Comparison of ENCODE assay signal across 13 cellular contexts in the genomic region with DNA sequence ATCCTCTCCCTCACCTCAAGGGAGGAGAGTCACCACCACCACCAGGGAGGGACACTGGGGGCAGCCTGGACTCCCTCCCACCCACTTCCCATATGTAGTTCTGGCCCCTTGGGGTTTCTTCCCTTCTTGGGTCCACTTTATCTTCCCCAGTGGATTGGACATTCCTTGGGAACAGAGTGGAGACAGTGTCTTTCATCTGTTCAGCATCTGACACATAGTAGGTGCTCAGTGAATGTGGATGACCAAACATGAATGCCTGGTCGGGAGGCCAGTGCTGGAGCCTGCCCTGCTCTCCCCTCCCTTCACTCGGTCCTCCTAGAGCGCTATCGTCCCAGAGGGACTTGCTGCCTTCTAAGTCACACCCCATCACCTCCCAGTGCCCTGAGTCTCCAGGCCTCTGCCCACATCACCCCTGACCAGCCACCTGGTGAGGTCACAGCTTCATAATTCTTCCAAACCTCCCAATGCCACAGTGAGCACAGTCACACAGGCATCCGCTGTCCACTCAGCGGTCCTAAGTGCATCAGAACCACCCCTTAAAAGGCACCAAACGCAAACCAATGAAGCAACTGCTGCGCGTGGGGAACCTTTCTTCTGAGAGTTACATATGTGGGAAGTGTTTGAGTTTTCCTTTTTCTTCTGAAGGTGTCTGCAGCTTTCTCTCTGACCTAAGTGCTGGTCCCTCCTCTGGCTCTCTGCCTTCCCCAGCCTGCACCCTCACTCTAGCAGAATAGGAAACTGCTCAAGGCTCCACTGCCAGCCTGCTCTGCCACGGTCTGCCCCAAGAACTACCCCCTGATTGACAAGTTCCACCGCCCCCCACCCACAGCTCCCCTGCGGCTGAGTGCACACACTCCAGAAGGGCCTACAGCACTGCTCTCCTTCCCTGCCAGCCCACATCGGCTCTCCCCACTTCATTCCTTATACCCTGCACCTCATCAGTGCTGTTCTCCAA.
"Had no signal": no experiment of that assay in that cellular context is flagged by ENCODE, and none has a peak within 500 bp of the region (broad histone marks: within the 10 kb centered on the region; RNA-seq: fewer than 3 reads in every experiment).

No MANE protein-coding gene starts in this region.

- DNase-seq: activated CD4-positive, alpha-beta T cell treated with anti-CD3 and anti-CD28 coated beads, Interleukin-2, amount 50 U/mL, for 1 hour; activated naive CD4-positive, alpha-beta T cell treated with anti-CD3 and anti-CD28 coated beads for 36 hours; stimulated activated CD4-positive, alpha-beta T cell treated with anti-CD3 and anti-CD28 coated beads, Interleukin-15, amount 100 ng/mL, for 24 hours; stimulated activated CD4-positive, alpha-beta T cell treated with anti-CD3 and anti-CD28 coated beads, Interleukin-4, amount 100 ng/mL, for 1 hour; trophoblast cell had no signal

- H3K4me3 ChIP-seq: coronary artery, lung, suprapubic skin had no signal

- H3K27me3 ChIP-seq: suprapubic skin had no signal

- H3K27ac ChIP-seq: coronary artery, suprapubic skin had no signal

- ATAC-seq: left colon had no signal

- H3K9me3 ChIP-seq: suprapubic skin had no signal

- H3K27me3 Mint-ChIP-seq: stimulated activated naive CD8-positive, alpha-beta T cell treated with anti-CD3 and anti-CD28 coated beads, Interleukin-15, Interleukin-2, amounts not matched to agents 100 ng/mL and 50 ng/mL, for 24 hours had no signal

- H3K27ac Mint-ChIP-seq: activated naive CD4-positive, alpha-beta T cell treated with anti-CD3 and anti-CD28 coated beads for 36 hours; activated T-helper 1 cell treated with anti-CD3 and anti-CD28 coated beads, Interleukin-12 subunit alpha, Interleukin-12 subunit beta, Interleukin-2, Interleukin-4 antibody, amounts not matched to agents 30 ng/mL and 10 ng/mL and 1 ng/mL, durations not matched to agents 14 hours and 24 hours and 36 hours; stimulated activated naive CD8-positive, alpha-beta T cell treated with anti-CD3 and anti-CD28 coated beads, Interleukin-15, Interleukin-2, amounts not matched to agents 100 ng/mL and 50 ng/mL, for 24 hours had no signal

- FAIRE-seq: endothelial cell of umbilical vein, frontal cortex had no signal

- H3K4me3 Mint-ChIP-seq: activated naive CD4-positive, alpha-beta T cell treated with anti-CD3 and anti-CD28 coated beads for 36 hours; activated T-helper 1 cell treated with anti-CD3 and anti-CD28 coated beads, Interleukin-12 subunit alpha, Interleukin-12 subunit beta, Interleukin-2, Interleukin-4 antibody, amounts not matched to agents 30 ng/mL and 10 ng/mL and 1 ng/mL, durations not matched to agents 14 hours and 24 hours and 36 hours; stimulated activated naive CD8-positive, alpha-beta T cell treated with anti-CD3 and anti-CD28 coated beads, Interleukin-15, Interleukin-2, amounts not matched to agents 100 ng/mL and 50 ng/mL, for 24 hours had no signal

- H3K9me3 Mint-ChIP-seq: activated naive CD4-positive, alpha-beta T cell treated with anti-CD3 and anti-CD28 coated beads for 36 hours; activated T-helper 1 cell treated with anti-CD3 and anti-CD28 coated beads, Interleukin-12 subunit alpha, Interleukin-12 subunit beta, Interleukin-2, Interleukin-4 antibody, amounts not matched to agents 30 ng/mL and 10 ng/mL and 1 ng/mL, durations not matched to agents 14 hours and 24 hours and 36 hours; stimulated activated naive CD8-positive, alpha-beta T cell treated with anti-CD3 and anti-CD28 coated beads, Interleukin-15, Interleukin-2, amounts not matched to agents 100 ng/mL and 50 ng/mL, for 24 hours had no signal
